ENCODE assay signal across 8 cellular contexts in the genomic region with DNA sequence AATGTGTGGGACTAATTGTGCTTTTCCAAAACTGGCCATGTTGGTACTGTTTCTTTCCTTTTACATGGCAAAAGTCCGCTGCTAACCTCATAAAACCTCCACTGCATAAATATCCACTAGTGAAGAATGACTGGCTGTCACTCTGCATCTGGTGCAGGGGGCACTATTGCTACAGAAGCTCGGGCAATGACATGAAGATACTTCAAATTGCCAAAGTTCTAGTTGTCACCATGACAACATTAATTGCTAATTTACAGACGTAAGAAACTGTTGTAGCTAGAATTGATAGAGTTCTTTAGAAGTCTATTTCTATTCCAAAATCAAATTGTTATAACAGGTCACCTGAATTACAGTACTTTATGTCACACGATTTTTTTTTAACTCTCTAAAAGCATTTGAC. TPM values are rescaled to one million over a fixed set of nuclear protein-coding genes. Genes with fewer than 3 reads are reported as not detected.
DNase-seq lines count a peak whose midpoint lies in the region; ATAC-seq, FAIRE-seq and TF ChIP-seq lines count a peak whose summit lies in the region.

No MANE protein-coding gene starts in this region.

- peaks cover 19% of the 10 kb centered on the region for H3K36me3 ChIP-seq in RWPE2 (ENCODE audit: low read depth)
- H3K36me3 ChIP-seq in testis (ENCODE audit: low read depth, missing control alignments), result no peaks in the 10 kb centered on the region

- TF ChIP-seq CTCF in RWPE2 (IDR thresholded peaks at IDR 0.05; ENCODE audit: poor library complexity, severe bottlenecking), result peak; percentile 21
- peak; percentile 17 for TF ChIP-seq CTCF in foreskin keratinocyte (conservative IDR thresholded peaks at IDR 0.05)
- TF ChIP-seq CTCF in testis (IDR thresholded peaks at IDR 0.05), result no peak

- peak overlapping the region; percentile 77 for H3K27ac Mint-ChIP-seq in activated naive CD4-positive, alpha-beta T cell treated with anti-CD3 and anti-CD28 coated beads, Interleukin-2, amount 50 U/mL, for 24 hours

- H3K4me1 ChIP-seq in RWPE2 (ENCODE audit: insufficient read depth, poor library complexity, severe bottlenecking), result no peaks in the 10 kb centered on the region
- H3K4me1 ChIP-seq in foreskin keratinocyte, result no peaks in the 10 kb centered on the region
- no peaks in the 10 kb centered on the region for H3K4me1 ChIP-seq in testis

- H3K9me3 Mint-ChIP-seq in activated naive CD4-positive, alpha-beta T cell treated with anti-CD3 and anti-CD28 coated beads, Interleukin-2, amount 50 U/mL, for 24 hours, result peaks cover 14% of the 10 kb centered on the region

- H3K27me3 ChIP-seq in RWPE2 (ENCODE audit: insufficient read depth, poor library complexity, severe bottlenecking) (no peaks in the 10 kb centered on the region), foreskin keratinocyte (peaks cover 18% of the 10 kb centered on the region), testis (no peaks in the 10 kb centered on the region)

- peaks cover 2% of the 10 kb centered on the region for H3K27me3 Mint-ChIP-seq in activated naive CD4-positive, alpha-beta T cell treated with anti-CD3 and anti-CD28 coated beads, Interleukin-2, amount 50 U/mL, for 24 hours

- H3K9me3 ChIP-seq in RWPE2 (ENCODE audit: severe bottlenecking) (no peaks in the 10 kb centered on the region), testis (no peaks in the 10 kb centered on the region)

- no peak overlapping the region for H3K4me3 ChIP-seq in RWPE2 (ENCODE audit: severe bottlenecking)
- peak overlapping the region; percentile 76 to 80 for H3K4me3 ChIP-seq in testis

- intact Hi-C loops in testis (cut with DNase I; ENCODE audit: low total_unique reads), result no loop called here

- WGBS in testis, 2 donors, result 20 to 21% methylated on average over 4 of the region's 4 CpGs

- no peak for DNase-seq in activated naive CD4-positive, alpha-beta T cell treated with Interleukin-2 at 50 U/mL for 16 hours
- DNase-seq in RWPE2 (ENCODE audit: low spot score) (no peak), foreskin keratinocyte (no peak), testis (no peak), AG08396 (ENCODE audit: low spot score) (no peak), GM12891 (ENCODE audit: insufficient read length, low spot score) (no peak)

- no peak overlapping the region for H3K27ac ChIP-seq in RWPE2 (ENCODE audit: poor library complexity, severe bottlenecking)
- no peak overlapping the region for H3K27ac ChIP-seq in foreskin keratinocyte
- H3K27ac ChIP-seq in testis, result no peak overlapping the region

- H3K4me3 Mint-ChIP-seq in activated naive CD4-positive, alpha-beta T cell treated with anti-CD3 and anti-CD28 coated beads, Interleukin-2, amount 50 U/mL, for 24 hours, result peak overlapping the region; percentile 95

- H3K4me1 Mint-ChIP-seq in activated naive CD4-positive, alpha-beta T cell treated with anti-CD3 and anti-CD28 coated beads, Interleukin-2, amount 50 U/mL, for 24 hours, result peaks cover 19% of the 10 kb centered on the region

- H3K36me3 Mint-ChIP-seq in activated naive CD4-positive, alpha-beta T cell treated with anti-CD3 and anti-CD28 coated beads, Interleukin-2, amount 50 U/mL, for 24 hours, result peaks cover 14% of the 10 kb centered on the region

- ATAC-seq in RWPE2 (ENCODE audit: low read depth) (no peak), foreskin keratinocyte (no peak), HG03045 (IDR thresholded peaks at IDR 0.05; ENCODE audit: unreplicated experiment) (no peak)

- FAIRE-seq in GM12891 (lab: Jason Lieb, UNC), result no peak

- TF ChIP-seq POLR2A in testis (IDR thresholded peaks at IDR 0.05) (no peak), GM12891 (IDR thresholded peaks at IDR 0.05; ENCODE audit: low read depth, low read length) (no peak)

TF ChIP-seq in GM12891, 5 proteins besides CTCF, POLR2A, EP300 and RAD21:
- no peak for TF ChIP-seq PAX5 (IDR thresholded peaks at IDR 0.05; ENCODE audit: insufficient read depth, low read length, severe bottlenecking)
- TF ChIP-seq POLR2AphosphoS5 (IDR thresholded peaks at IDR 0.05; ENCODE audit: low read depth, low read length), result no peak
- TF ChIP-seq TAF1 (IDR thresholded peaks at IDR 0.05; ENCODE audit: low read depth, low read length), result no peak
- TF ChIP-seq POU2F2 (IDR thresholded peaks at IDR 0.05; ENCODE audit: low read depth, low read length), result no peak
- TF ChIP-seq SPI1 (IDR thresholded peaks at IDR 0.05; ENCODE audit: low read depth, low read length), result no peak
TF ChIP-seq in GM12891: peak in this region for 0.

RNA-seq across cellular contexts. Expression of a gene that starts 0.9 kb away (rescaled TPM):
- total RNA-seq in foreskin keratinocyte (not detected in 2 replicates), testis (10 to 100 TPM; 12.6 to 21.8 TPM)
- polyA plus RNA-seq in foreskin keratinocyte (0.18 TPM in 1 of 2 replicates, not detected in the other), testis (ENCODE audit: insufficient read depth, low read depth, low replicate concordance) (17.2 TPM)
- polyA plus RNA-seq in GM12891 (2012; ENCODE audit: low read depth, missing spikeins), result not detected

RNA-seq across cellular contexts. Expression of a gene that starts 0.9 kb away (rescaled TPM):
- total RNA-seq in foreskin keratinocyte (1.2 and 2.5 TPM in 2 replicates), testis (10 to 100 TPM in 1 of 2 donors, 1 to 10 TPM in 1; 9.7 to 24.4 TPM)
- polyA plus RNA-seq in foreskin keratinocyte (1.0 and 2.0 TPM in 2 replicates), testis (ENCODE audit: insufficient read depth, low read depth, low replicate concordance) (36.5 TPM)
- polyA plus RNA-seq in GM12891 (2012; ENCODE audit: low read depth, missing spikeins), result 2.8 TPM

RNA-seq across cellular contexts. Expression of a gene that starts 40.3 kb away (rescaled TPM):
- total RNA-seq in foreskin keratinocyte (4.8 and 5.6 TPM in 2 replicates), testis (10 to 100 TPM; 25.6 to 29.2 TPM)
- polyA plus RNA-seq in foreskin keratinocyte (1.1 and 1.6 TPM in 2 replicates), testis (ENCODE audit: insufficient read depth, low read depth, low replicate concordance) (13.2 TPM)
- polyA plus RNA-seq in GM12891 (2012; ENCODE audit: low read depth, missing spikeins), result 5.7 TPM

Comparison
In these comparisons a context has a peak if more than half of its experiments do, and no peak if none do; other contexts are left out.
1. CTCF ChIP-seq: peak in RWPE2 (single experiment) and foreskin keratinocyte (single experiment); none in testis (0 of 3).
2. RNA of a gene that starts 0.9 kb away (total RNA-seq): 12.6 to 21.8 TPM in testis; not detected in foreskin keratinocyte; every median in the first group is over 10 times any median in the second.